ENCODE assay signal across 1 cellular context in the genomic region with DNA sequence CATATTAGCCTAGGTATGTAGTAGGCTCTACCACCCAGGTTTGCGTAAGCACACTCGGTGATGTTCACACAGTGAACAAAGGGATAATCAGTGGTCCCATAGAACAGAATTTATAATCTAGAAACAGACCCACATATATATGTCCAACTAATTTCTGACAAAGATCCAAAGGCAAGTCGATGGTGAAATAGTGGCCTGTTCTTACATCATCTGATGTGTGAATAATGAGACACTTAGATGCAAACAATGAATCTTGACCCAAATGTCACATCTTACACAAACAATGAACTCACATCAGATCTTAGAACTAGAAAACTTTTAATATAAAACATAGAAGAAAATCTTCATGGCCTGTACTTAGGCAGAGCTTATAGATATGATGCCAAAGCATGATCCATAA.
TF ChIP-seq lines count a peak whose summit lies in the region.

No MANE protein-coding gene starts in this region.

TF ChIP-seq in IMR-90, 13 proteins besides CTCF, POLR2A, EP300 and RAD21 (continued from another document):
- TF ChIP-seq, protein P1, sequence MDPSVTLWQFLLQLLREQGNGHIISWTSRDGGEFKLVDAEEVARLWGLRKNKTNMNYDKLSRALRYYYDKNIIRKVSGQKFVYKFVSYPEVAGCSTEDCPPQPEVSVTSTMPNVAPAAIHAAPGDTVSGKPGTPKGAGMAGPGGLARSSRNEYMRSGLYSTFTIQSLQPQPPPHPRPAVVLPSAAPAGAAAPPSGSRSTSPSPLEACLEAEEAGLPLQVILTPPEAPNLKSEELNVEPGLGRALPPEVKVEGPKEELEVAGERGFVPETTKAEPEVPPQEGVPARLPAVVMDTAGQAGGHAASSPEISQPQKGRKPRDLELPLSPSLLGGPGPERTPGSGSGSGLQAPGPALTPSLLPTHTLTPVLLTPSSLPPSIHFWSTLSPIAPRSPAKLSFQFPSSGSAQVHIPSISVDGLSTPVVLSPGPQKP (IDR thresholded peaks at IDR 0.05; ENCODE audit: borderline replicate concordance, low read depth, low read length), result no peak
- TF ChIP-seq RCOR1 (IDR thresholded peaks at IDR 0.05; ENCODE audit: insufficient replicate concordance, low read length) (no peak), CEBPB (IDR thresholded peaks at IDR 0.05; ENCODE audit: low read depth, low read length) (peak; percentile 76; the same call in 1 of the 2 replicates), MAZ (IDR thresholded peaks at IDR 0.05; ENCODE audit: borderline replicate concordance, low read depth, low read length) (no peak), RFX5 (IDR thresholded peaks at IDR 0.05; ENCODE audit: low read depth, low read length) (no peak)
